In genomic region chr1:198168180-198168579, GRCh38 we compare ENCODE assay signal across 9 cellular contexts. TPM values are rescaled to one million over a fixed set of nuclear protein-coding genes. Genes with fewer than 3 reads are reported as not detected.
A peak's percentile ranks its signal among the peaks of the same experiment; 100 is the strongest.
DNase-seq lines count a peak whose midpoint lies in the region; ATAC-seq and TF ChIP-seq lines count a peak whose summit lies in the region.
"Had no signal": no experiment of that assay in that cellular context is flagged by ENCODE, and none has a peak within 500 bp of the region (broad histone marks: within the 10 kb centered on the region; RNA-seq: fewer than 3 reads in every experiment).

No MANE protein-coding gene starts in this region.

- peaks cover 96% of the 10 kb centered on the region for H3K4me1 ChIP-seq in CD8-positive, alpha-beta memory T cell (ENCODE audit: insufficient read depth, low read length)
- H3K4me1 ChIP-seq in hepatocyte (ENCODE audit: insufficient read depth), result peaks cover 28% of the 10 kb centered on the region
- no peaks in the 10 kb centered on the region; the same call in 1 of the 2 replicates for H3K4me1 ChIP-seq in PC-3 (ENCODE audit: insufficient read depth, low read length)

- no peaks in the 10 kb centered on the region for H3F3A ChIP-seq in PC-3 (ENCODE audit: low read length, unreplicated experiment)

- DNase-seq in CD8-positive, alpha-beta memory T cell, result no peak
- no peak for DNase-seq in activated CD4-positive, alpha-beta memory T cell treated with anti-CD3 and anti-CD28 coated beads for 36 hours
- no peak for DNase-seq in hepatocyte (ENCODE audit: low spot score)
- DNase-seq in PC-3, result no peak
- DNase-seq in DMS153 treated with DMSO at 0.1 percent for 48 hours (lab: John Stamatoyannopoulos, UW; ENCODE audit: unreplicated experiment), result no peak
- DNase-seq in GOT3 (lab: John Stamatoyannopoulos, UW), result no peak
- DNase-seq: mucosa of descending colon had no signal

- H3K79me2 ChIP-seq in hepatocyte (peaks cover 100% of the 10 kb centered on the region), PC-3 (ENCODE audit: low read length) (peaks cover 100% of the 10 kb centered on the region)

- no peaks in the 10 kb centered on the region for H3K27me3 Mint-ChIP-seq in CD8-positive, alpha-beta memory T cell
- H3K27me3 Mint-ChIP-seq in activated CD4-positive, alpha-beta memory T cell treated with anti-CD3 and anti-CD28 coated beads for 36 hours, result no peaks in the 10 kb centered on the region

- H4K20me1 ChIP-seq in hepatocyte (ENCODE audit: insufficient read depth, poor library complexity, severe bottlenecking) (peaks cover 39% of the 10 kb centered on the region), PC-3 (ENCODE audit: low read length) (0 out of 2 replicates have a peak, but pooled peaks cover 6% of the 10 kb centered on the region)

- no peak overlapping the region for H3K9ac ChIP-seq in PC-3 (ENCODE audit: low read length)

- H3K36me3 Mint-ChIP-seq in CD8-positive, alpha-beta memory T cell, result peaks cover 0 to 2% (median 1%) of the 10 kb centered on the region in 3 donors
- H3K36me3 Mint-ChIP-seq in activated CD4-positive, alpha-beta memory T cell treated with anti-CD3 and anti-CD28 coated beads for 36 hours, result no peaks in the 10 kb centered on the region

- TF ChIP-seq CTCF in hepatocyte (IDR thresholded peaks at IDR 0.05; ENCODE audit: poor library complexity), result no peak
- no peak for TF ChIP-seq CTCF in PC-3 (conservative IDR thresholded peaks at IDR 0.05; ENCODE audit: low read depth, low read length)

- no peaks in the 10 kb centered on the region for H3K27me3 ChIP-seq in CD8-positive, alpha-beta memory T cell (ENCODE audit: insufficient read depth, low read length, poor library complexity, severe bottlenecking)
- H3K27me3 ChIP-seq in hepatocyte (no peaks in the 10 kb centered on the region), PC-3 (ENCODE audit: low read length) (no peaks in the 10 kb centered on the region)

- H3K36me3 ChIP-seq in CD8-positive, alpha-beta memory T cell (ENCODE audit: insufficient read depth, low read length), result no peaks in the 10 kb centered on the region
- no peaks in the 10 kb centered on the region for H3K36me3 ChIP-seq in hepatocyte (replicated peaks; ENCODE audit: insufficient read depth, low read depth)
- H3K36me3 ChIP-seq in PC-3 (ENCODE audit: low read depth, low read length), result no peaks in the 10 kb centered on the region

- BruUV-seq in PC-3 (replicated peaks; lab: Mats Ljungman, UMichigan), result no TSS peak

- peak overlapping the region; percentile 58 to 90 (median 75) for H3K4me3 Mint-ChIP-seq in CD8-positive, alpha-beta memory T cell
- peak overlapping the region; percentile 14 for H3K4me3 Mint-ChIP-seq in activated CD4-positive, alpha-beta memory T cell treated with anti-CD3 and anti-CD28 coated beads for 36 hours

- no peaks in the 10 kb centered on the region for H3K9me3 Mint-ChIP-seq in CD8-positive, alpha-beta memory T cell
- H3K9me3 Mint-ChIP-seq in activated CD4-positive, alpha-beta memory T cell treated with anti-CD3 and anti-CD28 coated beads for 36 hours, result no peaks in the 10 kb centered on the region

- peak overlapping the region; percentile 75 to 99 (median 93) for H3K27ac Mint-ChIP-seq in CD8-positive, alpha-beta memory T cell
- H3K27ac Mint-ChIP-seq in activated CD4-positive, alpha-beta memory T cell treated with anti-CD3 and anti-CD28 coated beads for 36 hours, result peak overlapping the region; percentile 92

- no peaks in the 10 kb centered on the region for H3K9me2 ChIP-seq in hepatocyte (replicated peaks; ENCODE audit: insufficient read depth)
- H3K9me2 ChIP-seq in PC-3 (replicated peaks; ENCODE audit: low read length), result no peaks in the 10 kb centered on the region

- no peaks in the 10 kb centered on the region for H3K9me3 ChIP-seq in CD8-positive, alpha-beta memory T cell (ENCODE audit: low read length)
- no peaks in the 10 kb centered on the region for H3K9me3 ChIP-seq in hepatocyte (ENCODE audit: low read depth)
- no peaks in the 10 kb centered on the region for H3K9me3 ChIP-seq in PC-3 (ENCODE audit: low read length)
- H3K9me3 ChIP-seq: mucosa of descending colon had no signal

- peak; percentile 25 for ATAC-seq in GM21619 (IDR thresholded peaks at IDR 0.05; ENCODE audit: unreplicated experiment)
- ATAC-seq in PC-3, result no peak
- ATAC-seq in HG03045 (IDR thresholded peaks at IDR 0.05; ENCODE audit: unreplicated experiment), result no peak

- peak overlapping the region; percentile 8 for H3K27ac ChIP-seq in CD8-positive, alpha-beta memory T cell (ENCODE audit: low read depth, low read length)
- H3K27ac ChIP-seq in hepatocyte, result peak overlapping the region; percentile 2
- H3K27ac ChIP-seq in PC-3 (ENCODE audit: low read length), result no peak overlapping the region

- CTCF ChIA-PET in CD8-positive, alpha-beta memory T cell (lab: Charles Lee), result interaction anchor here (4.8 kb wide), 1 partner anchor 12 kb away, joined by 40 read pairs; the partner anchor contains the start of gene NEK7
- CTCF ChIA-PET in activated CD4-positive, alpha-beta memory T cell treated with anti-CD3 and anti-CD28 coated beads for 36 hours (lab: Charles Lee), result no interaction called here
- CTCF ChIA-PET in PC-3 (lab: Charles Lee), result no interaction called here

- intact Hi-C loops in activated CD4-positive, alpha-beta memory T cell treated with anti-CD3 and anti-CD28 coated beads for 36 hours (cut with micrococcal nuclease), result loop anchor here (10.0 kb wide), 1 partner anchor 767 kb away; no protein-coding TSS in a partner anchor
- intact Hi-C loops in PC-3 (cut with micrococcal nuclease), result no loop called here

- H2AFZ ChIP-seq in hepatocyte (no peak overlapping the region), PC-3 (ENCODE audit: low read length) (no peak overlapping the region)

- H3K4me1 Mint-ChIP-seq in CD8-positive, alpha-beta memory T cell, result peaks cover 88 to 96% (median 95%) of the 10 kb centered on the region in 3 donors
- peaks cover 85% of the 10 kb centered on the region for H3K4me1 Mint-ChIP-seq in activated CD4-positive, alpha-beta memory T cell treated with anti-CD3 and anti-CD28 coated beads for 36 hours (ENCODE audit: low read depth)

- 62% methylated on average over 2 of the region's 2 CpGs for WGBS in hepatocyte (ENCODE audit: low lambda C conversion rate, missing lambda C conversion rate)

- H3K4me2 ChIP-seq in hepatocyte (no peak overlapping the region), PC-3 (ENCODE audit: low read length) (no peak overlapping the region)

- POLR2A ChIA-PET in CD8-positive, alpha-beta memory T cell (lab: Charles Lee), result interaction anchor here (1.3 to 1.9 kb wide), 3 partner anchors 10 to 20 kb away, joined by 5 to 10 read pairs (median 6); partner anchors contain the start of gene NEK7
- POLR2A ChIA-PET in activated CD4-positive, alpha-beta memory T cell treated with anti-CD3 and anti-CD28 coated beads for 36 hours (lab: Charles Lee), result interaction anchor here (1.1 to 1.6 kb wide), 3 partner anchors 10 to 12 kb away, joined by 3 to 8 read pairs (median 8); no protein-coding TSS in a partner anchor
- POLR2A ChIA-PET in PC-3 (lab: Charles Lee; ENCODE audit: unreplicated experiment), result no interaction called here

- H3K4me3 ChIP-seq in CD8-positive, alpha-beta memory T cell (ENCODE audit: low read length), result peak overlapping the region; percentile 17
- H3K4me3 ChIP-seq in hepatocyte, result no peak overlapping the region
- H3K4me3 ChIP-seq in PC-3 (ENCODE audit: low read length), result no peak overlapping the region
- H3K4me3 ChIP-seq: mucosa of descending colon had no signal

RNA-seq across cellular contexts. Expression of gene NEK7, which starts 11.4 kb away (rescaled TPM):
- 10 to 100 TPM; 64.7 to 68.6 TPM for total RNA-seq in CD8-positive, alpha-beta memory T cell
- polyA plus RNA-seq in CD8-positive, alpha-beta memory T cell, result 80.8 TPM
- 10 to 100 TPM; 61.6 to 62.0 TPM for total RNA-seq in activated CD4-positive, alpha-beta memory T cell treated with anti-CD3 and anti-CD28 coated beads for 36 hours
- total RNA-seq in hepatocyte (86.9 and 87.7 TPM in 2 replicates), PC-3 (2014; rRNA removed) (23.2 and 25.2 TPM in 2 replicates)
- 25.6 and 28.7 TPM in 2 replicates for polyA plus RNA-seq in hepatocyte
